Comparison of ENCODE assay signal across 26 cellular contexts in genomic region chr6:144870796-144871195, GRCh38.
"Had no signal": no experiment of that assay in that cellular context is flagged by ENCODE, and none has a peak within 500 bp of the region (broad histone marks: within the 10 kb centered on the region; RNA-seq: fewer than 3 reads in every experiment).

No MANE protein-coding gene starts in this region.

- ATAC-seq: activated CD8-positive, alpha-beta memory T cell treated with anti-CD3 and anti-CD28 coated beads, Interleukin-2, amount 10 ng/mL, durations not matched to agents 7 days and 5 days; body of pancreas; PC-3; SK-N-SH treated with all-trans-retinoic acid at 6 μM for 48 hours had no signal

- H3K36me3 Mint-ChIP-seq: activated CD8-positive, alpha-beta memory T cell treated with anti-CD3 and anti-CD28 coated beads, Interleukin-2, amount 10 ng/mL, durations not matched to agents 7 days and 5 days; activated naive CD4-positive, alpha-beta T cell treated with anti-CD3 and anti-CD28 coated beads, Interleukin-2, amount 50 U/mL, for 24 hours had no signal

- H3K36me3 ChIP-seq: ascending aorta, MG63, SJSA1 had no signal

- H3K9me3 ChIP-seq: ascending aorta, body of pancreas, SJSA1 had no signal

- DNase-seq: activated B cell treated with CpG ODN at 0.5 μM for 24 hours; activated CD4-positive, alpha-beta T cell treated with anti-CD3 and anti-CD28 coated beads for 1 hour; activated CD4-positive, alpha-beta T cell treated with anti-CD3 and anti-CD28 coated beads, Interleukin-2, amount 10 ng/mL, durations not matched to agents 24 days and 14 days; activated CD4-positive, alpha-beta T cell treated with anti-CD3 and anti-CD28 coated beads, Interleukin-2, amount 50 U/mL, for 48 hours; activated CD8-positive, alpha-beta memory T cell treated with anti-CD3 and anti-CD28 coated beads, Interleukin-2, amount 10 ng/mL, durations not matched to agents 7 days and 5 days; activated effector memory CD4-positive, alpha-beta T cell treated with Interleukin-2 at 50 U/mL for 16 hours; activated naive CD4-positive, alpha-beta T cell; activated T-cell treated with anti-CD3 and anti-CD28 coated beads, Interleukin-2, amount 50 U/mL, for 24 hours; amniotic stem cell; body of pancreas; MG63; NCI-H1092 treated with DMSO at 0.1 percent for 48 hours; NCI-H1417 treated with DMSO at 0.1 percent for 48 hours; NCI-H1694 treated with DMSO at 0.1 percent for 48 hours; NCI-H2029 treated with DMSO at 0.1 percent for 48 hours; NCI-H446; NCI-H524; PC-3; SHP77; SW 1271 had no signal

- H3K4me3 ChIP-seq: ascending aorta, body of pancreas, MG63, SJSA1 had no signal

- H3K27ac ChIP-seq: ascending aorta, body of pancreas, SJSA1 had no signal

- H3K4me3 Mint-ChIP-seq: activated B cell treated with CpG ODN at 0.5 μM for 24 hours; activated CD4-positive, alpha-beta T cell treated with anti-CD3 and anti-CD28 coated beads, Interleukin-2, amount 10 ng/mL, durations not matched to agents 24 days and 14 days; activated CD8-positive, alpha-beta memory T cell treated with anti-CD3 and anti-CD28 coated beads, Interleukin-2, amount 10 ng/mL, durations not matched to agents 7 days and 5 days; activated naive CD4-positive, alpha-beta T cell treated with anti-CD3 and anti-CD28 coated beads, Interleukin-2, amount 50 U/mL, for 24 hours; activated T-cell treated with anti-CD3 and anti-CD28 coated beads, Interleukin-2, amount 50 U/mL, for 24 hours; activated T-helper 1 cell treated with anti-CD3 and anti-CD28 coated beads, Interleukin-12 subunit alpha, Interleukin-12 subunit beta, Interleukin-2, Interleukin-4 antibody, amounts not matched to agents 30 ng/mL and 10 ng/mL and 1 ng/mL, durations not matched to agents 14 hours and 24 hours and 36 hours; central memory CD8-positive, alpha-beta T cell had no signal

- H3K27me3 ChIP-seq: ascending aorta, body of pancreas, MG63, SJSA1 had no signal

- H3K4me1 ChIP-seq: ascending aorta, body of pancreas, SJSA1 had no signal

- H3K9me3 Mint-ChIP-seq: activated naive CD4-positive, alpha-beta T cell treated with anti-CD3 and anti-CD28 coated beads, Interleukin-2, amount 50 U/mL, for 24 hours; activated T-helper 1 cell treated with anti-CD3 and anti-CD28 coated beads, Interleukin-12 subunit alpha, Interleukin-12 subunit beta, Interleukin-2, Interleukin-4 antibody, amounts not matched to agents 30 ng/mL and 10 ng/mL and 1 ng/mL, durations not matched to agents 14 hours and 24 hours and 36 hours; central memory CD8-positive, alpha-beta T cell had no signal

- H3K27ac Mint-ChIP-seq: activated B cell treated with CpG ODN at 0.5 μM for 24 hours; activated CD4-positive, alpha-beta T cell treated with anti-CD3 and anti-CD28 coated beads, Interleukin-2, amount 10 ng/mL, durations not matched to agents 24 days and 14 days; activated CD8-positive, alpha-beta memory T cell treated with anti-CD3 and anti-CD28 coated beads, Interleukin-2, amount 10 ng/mL, durations not matched to agents 7 days and 5 days; activated naive CD4-positive, alpha-beta T cell treated with anti-CD3 and anti-CD28 coated beads, Interleukin-2, amount 50 U/mL, for 24 hours; activated T-cell treated with anti-CD3 and anti-CD28 coated beads, Interleukin-2, amount 50 U/mL, for 24 hours; activated T-helper 1 cell treated with anti-CD3 and anti-CD28 coated beads, Interleukin-12 subunit alpha, Interleukin-12 subunit beta, Interleukin-2, Interleukin-4 antibody, amounts not matched to agents 30 ng/mL and 10 ng/mL and 1 ng/mL, durations not matched to agents 14 hours and 24 hours and 36 hours had no signal

- H3K4me1 Mint-ChIP-seq: activated B cell treated with CpG ODN at 0.5 μM for 24 hours; activated CD8-positive, alpha-beta memory T cell treated with anti-CD3 and anti-CD28 coated beads, Interleukin-2, amount 10 ng/mL, durations not matched to agents 7 days and 5 days had no signal
